ENCODE assay signal across 20 cellular contexts in genomic region chr3:113496924-113497323, GRCh38. TPM values are rescaled to one million over a fixed set of nuclear protein-coding genes. Genes with fewer than 3 reads are reported as not detected.
A peak's percentile ranks its signal among the peaks of the same experiment; 100 is the strongest.
DNase-seq lines count a peak whose midpoint lies in the region; ATAC-seq and TF ChIP-seq lines count a peak whose summit lies in the region.
"Had no signal": no experiment of that assay in that cellular context is flagged by ENCODE, and none has a peak within 500 bp of the region (broad histone marks: within the 10 kb centered on the region; RNA-seq: fewer than 3 reads in every experiment).

No MANE protein-coding gene starts in this region.

- no peak overlapping the region for H3K27ac Mint-ChIP-seq in CD8-positive, alpha-beta T cell
- H3K27ac Mint-ChIP-seq: endodermal cell, GM23338 had no signal

- H3K27ac ChIP-seq in CD8-positive, alpha-beta T cell (ENCODE audit: low read depth, low read length): no peak overlapping the region
- H3K27ac ChIP-seq: SJCRH30, suprapubic skin had no signal

- H3K9me3 Mint-ChIP-seq in CD8-positive, alpha-beta T cell: no peaks in the 10 kb centered on the region
- H3K9me3 Mint-ChIP-seq: endodermal cell, GM23338 had no signal

- CTCF ChIA-PET in CD8-positive, alpha-beta T cell (lab: Charles Lee): interaction anchor here (0.9 to 4.8 kb wide), 10 partner anchors 8 to 235 kb away, joined by 3 to 99 read pairs (median 4); partner anchors contain the start of gene SPICE1

- no peak for TF ChIP-seq CTCF in CD8-positive, alpha-beta T cell (IDR thresholded peaks at IDR 0.05)

- POLR2A ChIA-PET in CD8-positive, alpha-beta T cell (lab: Charles Lee): interaction anchor here (0.7 to 1.6 kb wide), 2 partner anchors 9 to 19 kb away, joined by 3 to 5 read pairs; no protein-coding TSS in a partner anchor

- H3K4me3 ChIP-seq in CD8-positive, alpha-beta T cell (ENCODE audit: low read depth, low read length): no peak overlapping the region
- H3K4me3 ChIP-seq: GM23338, SJCRH30, suprapubic skin had no signal

- H3K36me3 ChIP-seq in CD8-positive, alpha-beta T cell (ENCODE audit: insufficient read depth, low read length): no peaks in the 10 kb centered on the region
- H3K36me3 ChIP-seq: SJCRH30 had no signal

- peaks cover 32% of the 10 kb centered on the region for H3K36me3 Mint-ChIP-seq in CD8-positive, alpha-beta T cell

- ATAC-seq in esophagus mucosa: peak; percentile 45
- ATAC-seq in CD8-positive, alpha-beta T cell: no peak
- ATAC-seq: GM23338 had no signal

- DNase-seq in NCI-H2196 (lab: John Stamatoyannopoulos, UW; ENCODE audit: unreplicated experiment) (peak; percentile 34), NCI-H2196 treated with DMSO at 0.1 percent for 48 hours (lab: John Stamatoyannopoulos, UW; ENCODE audit: unreplicated experiment) (no peak), RKO (ENCODE audit: low spot score) (peak; percentile 42), UCSD-AML1 (lab: John Stamatoyannopoulos, UW; ENCODE audit: unreplicated experiment) (no peak), NCI-H69 (lab: John Stamatoyannopoulos, UW) (no peak)
- DNase-seq in activated naive CD4-positive, alpha-beta T cell (lab: John Stamatoyannopoulos, UW): no peak
- DNase-seq in CD8-positive, alpha-beta T cell: no peak
- DNase-seq: activated CD4-positive, alpha-beta T cell treated with anti-CD3 and anti-CD28 coated beads for 48 hours; activated CD8-positive, alpha-beta memory T cell treated with anti-CD3 and anti-CD28 coated beads, Interleukin-2, amount 50 U/mL, for 48 hours; activated effector memory CD4-positive, alpha-beta T cell treated with anti-CD3 and anti-CD28 coated beads, Interleukin-2, amount 50 U/mL, for 16 hours; amniotic stem cell; cerebellar nuclear complex; DMS79; endodermal cell; NCI-H1092 had no signal

- H3K4me3 Mint-ChIP-seq in CD8-positive, alpha-beta T cell: no peak overlapping the region
- H3K4me3 Mint-ChIP-seq: endodermal cell, GM23338 had no signal

- H3K27me3 Mint-ChIP-seq in CD8-positive, alpha-beta T cell (ENCODE audit: low read depth): no peaks in the 10 kb centered on the region

- no peaks in the 10 kb centered on the region for H3K27me3 ChIP-seq in CD8-positive, alpha-beta T cell (ENCODE audit: insufficient read depth, low read length)
- H3K27me3 ChIP-seq: SJCRH30, suprapubic skin had no signal

- no peaks in the 10 kb centered on the region for H3K4me1 ChIP-seq in CD8-positive, alpha-beta T cell (ENCODE audit: insufficient read depth, low read length)
- H3K4me1 ChIP-seq: suprapubic skin had no signal

- H3K9me3 ChIP-seq in CD8-positive, alpha-beta T cell (ENCODE audit: low read length): no peaks in the 10 kb centered on the region
- H3K9me3 ChIP-seq: SJCRH30, suprapubic skin had no signal

- intact Hi-C loops in CD8-positive, alpha-beta T cell (cut with DNase I, micrococcal nuclease): loop anchor here in 1 of 2 experiments (5.0 kb wide), 1 partner anchor 35 kb away; the partner anchor contains the start of gene SIDT1

- H3K4me1 Mint-ChIP-seq in CD8-positive, alpha-beta T cell (ENCODE audit: low read depth): no peaks in the 10 kb centered on the region
- H3K4me1 Mint-ChIP-seq: endodermal cell, GM23338 had no signal

RNA-seq across cellular contexts. Expression of gene SPICE1, which starts 18.0 kb away (rescaled TPM):
- total RNA-seq in esophagus mucosa: 8.0 TPM
- 10 to 100 TPM; 10.6 to 11.6 TPM for total RNA-seq in CD8-positive, alpha-beta T cell

RNA-seq across cellular contexts. Expression of gene SIDT1, which starts 35.4 kb away (rescaled TPM):
- total RNA-seq in esophagus mucosa: 1.5 TPM
- total RNA-seq in CD8-positive, alpha-beta T cell: 10 to 100 TPM; 32.1 to 38.3 TPM
- total RNA-seq: A172, endodermal cell had no signal

RNA-seq across cellular contexts. Expression of gene CFAP44, which starts 55.6 kb away (rescaled TPM):
- total RNA-seq in esophagus mucosa: 2.9 TPM
- 1 to 10 TPM; 6.6 to 6.9 TPM for total RNA-seq in CD8-positive, alpha-beta T cell

Comparison
In these comparisons a context has a peak if more than half of its experiments do, and no peak if none do; other contexts are left out.
1. DNase-seq: peak in NCI-H2196 (single experiment) and RKO (single experiment); none in NCI-H2196 treated with DMSO at 0.1 percent for 48 hours (single experiment), activated naive CD4-positive, alpha-beta T cell (0 of 4), UCSD-AML1 (single experiment), CD8-positive, alpha-beta T cell (0 of 7) and NCI-H69 (single experiment).
2. RNA of gene SIDT1, which starts 35.4 kb away (total RNA-seq): 32.1 to 38.3 TPM in CD8-positive, alpha-beta T cell; 1.5 TPM in esophagus mucosa (single experiment); every median in the first group is over 10 times any median in the second.